Comparison of ENCODE assay signal across 26 cellular contexts in the genomic region with DNA sequence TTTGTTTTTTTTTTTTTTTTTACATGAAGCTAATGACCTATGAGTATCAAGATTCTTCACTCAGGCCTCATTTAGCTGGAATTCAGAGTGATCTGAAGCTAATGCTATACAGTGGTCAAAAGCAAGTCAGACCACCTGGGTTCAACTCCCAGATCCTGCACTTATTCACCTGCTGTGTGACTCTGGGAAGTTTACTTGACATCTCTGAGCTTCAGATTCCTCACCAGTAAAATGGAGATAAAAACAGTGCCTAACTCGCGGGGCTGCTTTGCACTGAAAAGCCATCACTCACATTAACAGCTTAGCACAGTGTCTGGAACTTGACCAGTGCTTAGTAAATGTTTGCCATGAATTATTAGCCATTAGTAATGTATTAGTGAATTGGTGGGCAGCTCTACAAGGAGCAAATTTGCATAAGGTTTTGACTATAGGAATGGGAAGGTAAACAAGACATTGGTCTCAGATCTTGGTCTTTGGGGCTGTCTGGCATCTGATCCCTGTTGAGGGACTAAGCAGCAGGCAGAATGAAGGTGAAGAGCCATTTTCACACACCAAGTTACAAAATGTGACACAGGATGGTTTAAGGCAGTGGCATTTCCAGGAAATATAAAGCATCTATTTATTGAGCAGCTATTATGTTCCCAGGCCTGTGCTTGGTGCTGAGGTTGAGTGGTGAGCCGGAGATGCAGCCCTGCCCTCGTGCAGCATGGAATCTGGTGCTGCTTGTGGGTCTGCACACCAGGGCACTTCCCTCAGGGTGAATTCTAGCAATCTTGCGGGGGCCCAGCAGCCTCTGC.
"Had no signal": no experiment of that assay in that cellular context is flagged by ENCODE, and none has a peak within 500 bp of the region (broad histone marks: within the 10 kb centered on the region; RNA-seq: fewer than 3 reads in every experiment).

No MANE protein-coding gene starts in this region.

- DNase-seq: KBM-7, MV-4-11, NCI-H1048, NCI-H1105, NCI-H1417 treated with DMSO at 0.1 percent for 48 hours, NCI-H146, NCI-H1694 treated with DMSO at 0.1 percent for 48 hours, NCI-H1930, NCI-H2081, NCI-H2107, NCI-H2171, NCI-H226, NCI-H446, NCI-H510A, NCI-H524 treated with DMSO at 0.1 percent for 48 hours, NCI-H69, NCI-H774, Right ventricle myocardium superior, RPMI8226, SIG-M5 had no signal

- H3K27me3 ChIP-seq: SJSA1 had no signal

- H3K27ac Mint-ChIP-seq: IgD-negative memory B cell had no signal

- FAIRE-seq: HTR-8/SVneo, RCC 7860 had no signal

- H3K4me1 ChIP-seq: SJSA1 had no signal

- H3K9me3 ChIP-seq: SJSA1 had no signal

- H3K4me3 ChIP-seq: SJSA1, SK-N-MC had no signal

- H3K27ac ChIP-seq: HL-60, SJSA1, SK-N-MC had no signal

- H3K4me3 Mint-ChIP-seq: IgD-negative memory B cell had no signal

- H3K9me3 Mint-ChIP-seq: IgD-negative memory B cell had no signal

- H3K36me3 ChIP-seq: SJSA1 had no signal
